ENCODE assay signal across 1 cellular context in genomic region chr2:181891258-181891965, GRCh38.
TF ChIP-seq lines count a peak whose summit lies in the region.

ITPRID2 (plus strand) TSS chr2:181891730; CDS start chr2:181892067, 337 bp downstream.

TF ChIP-seq in GM12878, 131 proteins besides CTCF, POLR2A, EP300 and RAD21 (continued from another document and continues in another):
- TF ChIP-seq REST (IDR thresholded peaks at IDR 0.05; ENCODE audit: low read depth, low read length) (no peak), WRNIP1 (IDR thresholded peaks at IDR 0.05; ENCODE audit: borderline replicate concordance, low read depth, low read length) (no peak), TCF3 (IDR thresholded peaks at IDR 0.05; ENCODE audit: borderline replicate concordance, insufficient read depth, low read depth, low read length) (no peak), SKIL (IDR thresholded peaks at IDR 0.05; ENCODE audit: low read depth, poor library complexity, severe bottlenecking) (no peak), SMARCA5 (IDR thresholded peaks at IDR 0.05) (peak; percentile 69), BACH1 (IDR thresholded peaks at IDR 0.05; ENCODE audit: borderline replicate concordance) (0 out of 2 replicates have a peak, but pooled peaks have one; percentile 13), EGR1 (IDR thresholded peaks at IDR 0.05; ENCODE audit: borderline replicate concordance in 1 of 2, low read depth in 2 of 2, low read length in 2 of 2) (peak in 1 of 2 experiments; percentile 29; a peak in 1 of 3 replicates), SMC3 (IDR thresholded peaks at IDR 0.05; ENCODE audit: borderline replicate concordance, low read length) (no peak), TCF7 (IDR thresholded peaks at IDR 0.05; ENCODE audit: borderline replicate concordance) (no peak), BCL3 (IDR thresholded peaks at IDR 0.05; ENCODE audit: borderline replicate concordance, insufficient read depth, low read depth, low read length, poor library complexity, severe bottlenecking) (no peak), RFX5 (IDR thresholded peaks at IDR 0.05; ENCODE audit: low read depth, low read length) (no peak), BCL11A (IDR thresholded peaks at IDR 0.05; ENCODE audit: low read depth, low read length) (no peak), PML (IDR thresholded peaks at IDR 0.05; ENCODE audit: low read length) (no peak), SIX5 (IDR thresholded peaks at IDR 0.05; ENCODE audit: low read depth, low read length, severe bottlenecking) (no peak), IKZF1 (conservative IDR thresholded peaks at IDR 0.05) (no peak), HSF1 (IDR thresholded peaks at IDR 0.05; ENCODE audit: low read depth, low read length) (no peak), ZSCAN29 (IDR thresholded peaks at IDR 0.05) (no peak), MTA2 (IDR thresholded peaks at IDR 0.05; ENCODE audit: low read depth) (no peak), PRDM15 (CRISPR knock-in tag; IDR thresholded peaks at IDR 0.05) (no peak), RCOR1 (conservative IDR thresholded peaks at IDR 0.05; ENCODE audit: low read depth, low read length) (no peak), CREB1 (IDR thresholded peaks at IDR 0.05; ENCODE audit: low read depth) (0 out of 2 replicates have a peak, but pooled peaks have one; percentile 17), BCLAF1 (IDR thresholded peaks at IDR 0.05) (no peak), PAX5 (IDR thresholded peaks at IDR 0.05; ENCODE audit: borderline replicate concordance, low read depth, low read length) (no peak), CUX1 (IDR thresholded peaks at IDR 0.05; ENCODE audit: insufficient replicate concordance, low read depth, low read length) (no peak), MTA3 (IDR thresholded peaks at IDR 0.05; ENCODE audit: borderline replicate concordance, low read length) (no peak), ATF2 (IDR thresholded peaks at IDR 0.05; ENCODE audit: low read length) (no peak), USF2 (IDR thresholded peaks at IDR 0.05; ENCODE audit: borderline replicate concordance, low read depth, low read length) (no peak), TCF12 (IDR thresholded peaks at IDR 0.05; ENCODE audit: low read depth, low read length) (no peak)
